In the genomic region with DNA sequence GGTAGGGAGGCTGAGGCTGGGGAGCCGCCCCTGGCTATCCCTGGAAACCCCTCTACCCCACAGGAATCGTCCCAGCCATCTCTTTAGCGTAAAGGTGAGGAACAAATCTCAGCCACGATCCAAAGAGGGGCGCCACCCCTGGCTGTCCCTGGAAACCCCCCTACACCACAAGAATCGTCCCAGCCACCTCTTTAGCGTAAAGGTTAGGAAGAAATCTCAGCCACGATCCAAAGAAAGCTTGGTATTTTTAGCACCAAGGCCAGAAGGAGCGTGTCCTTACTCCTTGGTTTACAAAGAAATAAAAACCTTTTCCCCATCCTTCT, we compare ENCODE assay signal across 8 cellular contexts. TPM values are rescaled to one million over a fixed set of nuclear protein-coding genes. Genes with fewer than 3 reads are reported as not detected.
DNase-seq lines count a peak whose midpoint lies in the region; ATAC-seq and TF ChIP-seq lines count a peak whose summit lies in the region.

No MANE protein-coding gene starts in this region.

- H3K9ac ChIP-seq in liver (ENCODE audit: low read depth in 1 of 2, low read length in 2 of 2): peak overlapping the region in 1 of 2 donors; percentile 54

- peaks cover 36% of the 10 kb centered on the region for H3K4me1 Mint-ChIP-seq in activated CD4-positive, alpha-beta T cell treated with anti-CD3 and anti-CD28 coated beads, Interleukin-2, amount 10 ng/mL, durations not matched to agents 24 days and 14 days

- no peak for TF ChIP-seq RAD21 in liver (IDR thresholded peaks at IDR 0.05)

- no peak for ATAC-seq in thoracic aorta (ENCODE audit: insufficient number of reproducible peaks, low FRiP score, low read depth)
- no peak for ATAC-seq in HG03045 (IDR thresholded peaks at IDR 0.05; ENCODE audit: unreplicated experiment)

- H3K4me1 ChIP-seq in liver (ENCODE audit: control insufficient read depth in 4 of 4, insufficient read depth in 4 of 4, low read length in 3 of 4) (peaks cover 6 to 27% (median 15%) of the 10 kb centered on the region in 4 donors), thoracic aorta (ENCODE audit: control insufficient read depth in 1 of 2, low read depth in 2 of 2) (peaks cover 9 to 31% of the 10 kb centered on the region in 2 donors)

- no peaks in the 10 kb centered on the region for H3K9me3 Mint-ChIP-seq in activated CD4-positive, alpha-beta T cell treated with anti-CD3 and anti-CD28 coated beads, Interleukin-2, amount 10 ng/mL, durations not matched to agents 24 days and 14 days

- in situ Hi-C loops in astrocyte of the cerebellum (cut with HindIII; ENCODE audit: low sequenced_read_pairs): no loop called here

- H3K27ac ChIP-seq in liver (ENCODE audit: low read depth in 1 of 2, low read length in 2 of 2): peak overlapping the region; percentile 57 to 62
- H3K27ac ChIP-seq in thoracic aorta: peak overlapping the region; percentile 52 to 78

- H3K27me3 ChIP-seq in liver (ENCODE audit: control insufficient read depth in 4 of 4, insufficient read depth in 4 of 4, low read length in 3 of 4): no peaks in the 10 kb centered on the region
- H3K27me3 ChIP-seq in thoracic aorta (replicated peaks; ENCODE audit: insufficient read depth): no peaks in the 10 kb centered on the region

- H3K4me3 Mint-ChIP-seq in activated CD4-positive, alpha-beta T cell treated with anti-CD3 and anti-CD28 coated beads, Interleukin-2, amount 10 ng/mL, durations not matched to agents 24 days and 14 days: peak overlapping the region; percentile 79

- peak overlapping the region; percentile 77 for H3K27ac Mint-ChIP-seq in activated CD4-positive, alpha-beta T cell treated with anti-CD3 and anti-CD28 coated beads, Interleukin-2, amount 10 ng/mL, durations not matched to agents 24 days and 14 days

- 67% methylated on average over 9 of the region's 9 CpGs for WGBS in liver

- peaks cover 13% of the 10 kb centered on the region for H3K36me3 Mint-ChIP-seq in activated CD4-positive, alpha-beta T cell treated with anti-CD3 and anti-CD28 coated beads, Interleukin-2, amount 10 ng/mL, durations not matched to agents 24 days and 14 days (ENCODE audit: low read depth)

- no peaks in the 10 kb centered on the region for H3K27me3 Mint-ChIP-seq in activated CD4-positive, alpha-beta T cell treated with anti-CD3 and anti-CD28 coated beads, Interleukin-2, amount 10 ng/mL, durations not matched to agents 24 days and 14 days

- peak; percentile 63 for DNase-seq in activated CD4-positive, alpha-beta T cell treated with anti-CD3 and anti-CD28 coated beads, Interleukin-2, amount 10 ng/mL, durations not matched to agents 24 days and 14 days
- no peak for DNase-seq in activated CD4-positive, alpha-beta T cell treated with anti-CD3 and anti-CD28 coated beads, Interleukin-2, amount 50 U/mL, for 48 hours
- DNase-seq in astrocyte of the cerebellum (ENCODE audit: low read depth) (no peak), thoracic aorta (ENCODE audit: low spot score) (no peak), cerebellum (ENCODE audit: low spot score) (no peak), H4 (ENCODE audit: low spot score) (no peak)

- H3K9me3 ChIP-seq in liver (ENCODE audit: control insufficient read depth in 4 of 4, low read length in 3 of 4) (no peaks in the 10 kb centered on the region), thoracic aorta (no peaks in the 10 kb centered on the region)

- TF ChIP-seq CTCF in astrocyte of the cerebellum (IDR thresholded peaks at IDR 0.05; ENCODE audit: low read depth, low read length, missing control alignments) (no peak), liver (IDR thresholded peaks at IDR 0.05; ENCODE audit: low read depth, low read length, missing input control) (no peak), thoracic aorta (IDR thresholded peaks at IDR 0.05) (no peak)

- no peaks in the 10 kb centered on the region for H3K36me3 ChIP-seq in liver (ENCODE audit: control insufficient read depth in 4 of 4, insufficient read depth in 3 of 4, low read depth in 1 of 4, low read length in 3 of 4)
- no peaks in the 10 kb centered on the region for H3K36me3 ChIP-seq in thoracic aorta

- H3K4me3 ChIP-seq in astrocyte of the cerebellum (ENCODE audit: low read depth, low read length): peak overlapping the region; percentile 81
- H3K4me3 ChIP-seq in liver (ENCODE audit: low read depth in 1 of 3, low read length in 3 of 3): peak overlapping the region in 1 of 3 donors; percentile 33
- peak overlapping the region; percentile 70 for H3K4me3 ChIP-seq in thoracic aorta

- intact Hi-C loops in activated CD4-positive, alpha-beta T cell treated with anti-CD3 and anti-CD28 coated beads, Interleukin-2, amount 10 ng/mL, durations not matched to agents 24 days and 14 days (cut with micrococcal nuclease): no loop called here

TF ChIP-seq in liver, 16 proteins besides CTCF, POLR2A, EP300 and RAD21:
- TF ChIP-seq FOXA2 (IDR thresholded peaks at IDR 0.05): no peak
- peak; percentile 24 for TF ChIP-seq NR2F2 (IDR thresholded peaks at IDR 0.05)

RNA-seq across cellular contexts. Expression of a gene that starts 0.8 kb away (rescaled TPM):
- total RNA-seq in activated CD4-positive, alpha-beta T cell treated with anti-CD3 and anti-CD28 coated beads, Interleukin-2, amount 10 ng/mL, durations not matched to agents 24 days and 14 days: 57.8 and 61.7 TPM in 2 replicates
- total RNA-seq in liver: 10 to 100 TPM; 27.0 to 36.8 TPM
- 10 to 100 TPM; 19.9 to 27.6 TPM for polyA plus RNA-seq in liver
- 10 to 100 TPM; 38.2 to 40.1 TPM for total RNA-seq in thoracic aorta
- total RNA-seq in cerebellum: 20.5 TPM
- 16.2 and 16.4 TPM in 2 replicates for total RNA-seq in H4 (2014; rRNA removed; shearing (Covaris generic))

RNA-seq across cellular contexts. Expression of a gene that starts 45.0 kb away (rescaled TPM):
- total RNA-seq in activated CD4-positive, alpha-beta T cell treated with anti-CD3 and anti-CD28 coated beads, Interleukin-2, amount 10 ng/mL, durations not matched to agents 24 days and 14 days: 14.8 and 16.4 TPM in 2 replicates
- 10 to 100 TPM; 48.5 to 51.2 TPM for total RNA-seq in liver
- polyA plus RNA-seq in liver: 10 to 100 TPM; 56.9 to 87.4 TPM
- total RNA-seq in thoracic aorta: 10 to 100 TPM; 23.5 to 24.1 TPM
- total RNA-seq in cerebellum: 36.8 TPM
- total RNA-seq in H4 (2014; rRNA removed; shearing (Covaris generic)): 14.2 and 18.4 TPM in 2 replicates
